8 cellular contexts compared by ENCODE assay signal in genomic region chr1:155093938-155094621, GRCh38. TPM values are rescaled to one million over a fixed set of nuclear protein-coding genes. Genes with fewer than 3 reads are reported as not detected.
A peak's percentile ranks its signal among the peaks of the same experiment; 100 is the strongest.
DNase-seq lines count a peak whose midpoint lies in the region; FAIRE-seq and TF ChIP-seq lines count a peak whose summit lies in the region.

No MANE protein-coding gene starts in this region.

- H3K4me1 ChIP-seq in fibroblast of lung (ENCODE audit: control insufficient read depth, extremely low read depth, insufficient read depth, low read length) (no peaks in the 10 kb centered on the region), osteoblast (ENCODE audit: insufficient read depth, low read length) (peaks cover 3% of the 10 kb centered on the region)

- no peak overlapping the region for H3K9ac ChIP-seq in fibroblast of lung (ENCODE audit: insufficient read depth, low read length)

- TF ChIP-seq CTCF in fibroblast of lung (conservative IDR thresholded peaks at IDR 0.05 in 1 of 2, IDR thresholded peaks at IDR 0.05 in 1 of 2; ENCODE audit: low read depth in 1 of 2, low read length in 2 of 2) (peak; percentile 23 to 55), osteoblast (IDR thresholded peaks at IDR 0.05; ENCODE audit: extremely low read depth, low read depth, low read length) (peak; percentile 54)

- H3K79me2 ChIP-seq in fibroblast of lung (ENCODE audit: control insufficient read depth, insufficient read depth, low read length): no peaks in the 10 kb centered on the region
- H3K79me2 ChIP-seq in osteoblast (ENCODE audit: insufficient read depth, low read length): no peaks in the 10 kb centered on the region

- H3K27me3 ChIP-seq in fibroblast of lung (ENCODE audit: control insufficient read depth, insufficient read depth, low read length): peaks cover 11% of the 10 kb centered on the region
- peaks cover 14% of the 10 kb centered on the region for H3K27me3 ChIP-seq in osteoblast (ENCODE audit: insufficient read depth, low read length)

- no peaks in the 10 kb centered on the region for H3K36me3 ChIP-seq in fibroblast of lung (ENCODE audit: control insufficient read depth, insufficient read depth, low read length)
- no peaks in the 10 kb centered on the region for H3K36me3 ChIP-seq in osteoblast (ENCODE audit: insufficient read depth, low read length)

- TF ChIP-seq POLR2A in GM12892 (IDR thresholded peaks at IDR 0.05; ENCODE audit: low read depth, low read length): no peak

- H3K9me3 ChIP-seq in fibroblast of lung (ENCODE audit: control insufficient read depth, insufficient read depth, low read depth, low read length) (no peaks in the 10 kb centered on the region), osteoblast (ENCODE audit: low read depth, low read length) (no peaks in the 10 kb centered on the region)

- H4K20me1 ChIP-seq in fibroblast of lung (ENCODE audit: control insufficient read depth, extremely low read depth, insufficient read depth, low read length): peaks cover 1% of the 10 kb centered on the region
- H4K20me1 ChIP-seq in osteoblast (ENCODE audit: insufficient read depth, low read length): no peaks in the 10 kb centered on the region

- H3K27ac ChIP-seq in fibroblast of lung (ENCODE audit: insufficient read depth, low read length) (no peak overlapping the region), osteoblast (ENCODE audit: low read depth, low read length) (no peak overlapping the region)

- DNase-seq in D341Med (ENCODE audit: low spot score) (peak; percentile 69), LoVo (ENCODE audit: low spot score) (peak; percentile 37), SHP77 (lab: John Stamatoyannopoulos, UW) (peak; percentile 83 to 88), fibroblast of lung (ENCODE audit: low read depth in 2 of 2) (peak; percentile 45 to 66), osteoblast (ENCODE audit: insufficient read length, low spot score, missing footprints) (no peak), NK-92 (lab: John Stamatoyannopoulos, UW; ENCODE audit: unreplicated experiment) (no peak), GM12892 (ENCODE audit: insufficient read length) (no peak)
- no peak for DNase-seq in activated CD8-positive, alpha-beta memory T cell treated with anti-CD3 and anti-CD28 coated beads, Interleukin-2, amount 50 U/mL, for 4 hours

- H3K4me3 ChIP-seq in fibroblast of lung (replicated peaks in 1 of 4; ENCODE audit: control extremely low read depth in 1 of 4, insufficient read depth in 1 of 4, low read depth in 3 of 4, low read length in 4 of 4) (no peak overlapping the region), osteoblast (ENCODE audit: insufficient read depth, low read length) (no peak overlapping the region)

- no peak overlapping the region for H3K4me2 ChIP-seq in fibroblast of lung (ENCODE audit: extremely low read depth, insufficient read depth, low read length)
- H3K4me2 ChIP-seq in osteoblast (ENCODE audit: insufficient read depth, low read length): no peak overlapping the region

- H2AFZ ChIP-seq in fibroblast of lung (ENCODE audit: low read length) (no peak overlapping the region), osteoblast (ENCODE audit: low read length) (peak overlapping the region; percentile 62)

- no peak for FAIRE-seq in GM12892 (lab: Jason Lieb, UNC)

RNA-seq across cellular contexts. Expression of gene EFNA3, which starts 15.4 kb away (rescaled TPM):
- total RNA-seq in fibroblast of lung: 0.33 and 0.51 TPM in 2 replicates
- polyA plus RNA-seq in fibroblast of lung: 0.16 and 0.30 TPM in 2 replicates
- polyA plus RNA-seq in fibroblast of lung (2012): 0.22 and 0.76 TPM in 2 replicates
- 2.8 TPM in 1 of 2 replicates, not detected in the other for polyA minus RNA-seq in fibroblast of lung (ENCODE audit: low replicate concordance)
- 1.4 and 2.1 TPM in 2 replicates for total RNA-seq in osteoblast
- polyA plus RNA-seq in GM12892 (2012; ENCODE audit: missing spikeins): 4.3 TPM

RNA-seq across cellular contexts. Expression of gene EFNA4, which starts 30.5 kb away (rescaled TPM):
- total RNA-seq in fibroblast of lung (2.8 and 3.8 TPM in 2 replicates), osteoblast (3.5 and 3.6 TPM in 2 replicates)
- polyA plus RNA-seq in fibroblast of lung: 2.6 and 4.3 TPM in 2 replicates
- 3.6 and 3.9 TPM in 2 replicates for polyA plus RNA-seq in fibroblast of lung (2012)
- polyA minus RNA-seq in fibroblast of lung (ENCODE audit: low replicate concordance): 3.3 and 8.4 TPM in 2 replicates
- 5.2 TPM for polyA plus RNA-seq in GM12892 (2012; ENCODE audit: missing spikeins)

RNA-seq across cellular contexts. Expression of gene EFNA1, which starts 33.6 kb away (rescaled TPM):
- total RNA-seq in fibroblast of lung (0.26 TPM in 1 of 2 replicates, not detected in the other), osteoblast (0.36 and 0.88 TPM in 2 replicates)
- 0.06 and 0.07 TPM in 2 replicates for polyA plus RNA-seq in fibroblast of lung
- not detected in 2 replicates for polyA plus RNA-seq in fibroblast of lung (2012)
- not detected in 2 replicates for polyA minus RNA-seq in fibroblast of lung (ENCODE audit: low replicate concordance)
- 0.36 TPM for polyA plus RNA-seq in GM12892 (2012; ENCODE audit: missing spikeins)

RNA-seq across cellular contexts. Expression of gene SLC50A1, which starts 41.6 kb away (rescaled TPM):
- total RNA-seq in fibroblast of lung: 35.4 and 61.1 TPM in 2 replicates
- 29.4 and 36.0 TPM in 2 replicates for polyA plus RNA-seq in fibroblast of lung
- polyA plus RNA-seq in fibroblast of lung (2012): 25.1 and 30.4 TPM in 2 replicates
- polyA minus RNA-seq in fibroblast of lung (ENCODE audit: low replicate concordance): 23.7 and 24.0 TPM in 2 replicates
- 34.5 and 38.0 TPM in 2 replicates for total RNA-seq in osteoblast
- 44.4 TPM for polyA plus RNA-seq in GM12892 (2012; ENCODE audit: missing spikeins)

RNA-seq across cellular contexts. Expression of gene ADAM15, which starts 43.0 kb away (rescaled TPM):
- total RNA-seq in fibroblast of lung (49.1 and 58.5 TPM in 2 replicates), osteoblast (89.0 and 101 TPM in 2 replicates)
- 19.5 and 28.9 TPM in 2 replicates for polyA plus RNA-seq in fibroblast of lung
- 37.4 and 58.0 TPM in 2 replicates for polyA plus RNA-seq in fibroblast of lung (2012)
- 144 and 162 TPM in 2 replicates for polyA minus RNA-seq in fibroblast of lung (ENCODE audit: low replicate concordance)
- 6.3 TPM for polyA plus RNA-seq in GM12892 (2012; ENCODE audit: missing spikeins)

Comparison
In these comparisons a context has a peak if more than half of its experiments do, and no peak if none do; other contexts are left out.
1. DNase-seq: peak in D341Med (single experiment), LoVo (single experiment), SHP77 (2 of 2) and fibroblast of lung (2 of 2); none in osteoblast (single experiment), NK-92 (single experiment), GM12892 (single experiment) and activated CD8-positive, alpha-beta memory T cell treated with anti-CD3 and anti-CD28 coated beads, Interleukin-2, amount 50 U/mL, for 4 hours (single experiment).